8 cellular contexts compared by ENCODE assay signal in the genomic region with DNA sequence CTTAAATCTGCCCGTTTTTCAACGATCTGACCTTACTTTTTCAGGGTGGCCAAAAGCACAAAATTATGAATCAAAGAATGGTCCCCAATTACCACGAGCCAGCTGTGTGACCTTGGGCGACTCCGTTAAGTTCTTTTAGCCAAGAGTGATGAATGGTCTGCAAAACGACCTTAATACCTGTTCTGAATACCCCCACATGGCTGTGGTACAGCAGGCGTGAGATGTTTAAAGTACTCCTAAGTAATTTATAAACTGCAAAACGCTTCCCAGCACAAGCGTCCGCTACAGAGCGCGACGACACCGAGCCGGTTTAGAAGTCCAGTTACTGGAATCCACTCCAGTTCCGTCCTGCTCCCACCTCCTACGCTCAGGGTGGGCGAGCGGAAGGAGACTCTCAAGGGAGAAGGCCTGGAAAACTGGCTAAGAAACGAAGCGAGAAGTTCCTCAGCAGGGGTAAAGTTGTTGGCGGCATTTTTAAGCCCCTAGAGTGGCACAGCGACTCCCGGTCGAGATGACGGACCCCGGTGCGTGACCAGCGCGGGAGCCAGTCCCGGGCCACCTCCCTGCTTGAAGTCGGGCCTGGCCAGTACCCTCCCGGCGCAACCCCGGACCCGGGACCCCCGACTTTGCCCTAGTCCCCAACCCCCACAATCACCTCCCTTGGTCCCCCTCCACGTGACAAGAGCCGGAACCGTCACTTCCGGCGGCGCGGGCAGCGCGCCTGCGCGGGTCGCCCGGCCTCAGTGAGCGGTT. TPM values are rescaled to one million over a fixed set of nuclear protein-coding genes. Genes with fewer than 3 reads are reported as not detected.
A peak's percentile ranks its signal among the peaks of the same experiment; 100 is the strongest.
DNase-seq lines count a peak whose midpoint lies in the region; ATAC-seq, FAIRE-seq and TF ChIP-seq lines count a peak whose summit lies in the region.

No MANE protein-coding gene starts in this region.

- no peaks in the 10 kb centered on the region for H3K27me3 Mint-ChIP-seq in activated T-helper 1 cell treated with anti-CD3 and anti-CD28 coated beads, Interleukin-12 subunit alpha, Interleukin-12 subunit beta, Interleukin-2, Interleukin-4 antibody, amounts not matched to agents 30 ng/mL and 10 ng/mL and 1 ng/mL, durations not matched to agents 14 hours and 24 hours and 36 hours (ENCODE audit: insufficient read depth)
- H3K27me3 Mint-ChIP-seq in naive B cell: no peaks in the 10 kb centered on the region

- TF ChIP-seq CTCF in D721Med (IDR thresholded peaks at IDR 0.05; ENCODE audit: insufficient read depth, missing control alignments): no peak

- intact Hi-C loops in activated T-helper 1 cell treated with anti-CD3 and anti-CD28 coated beads, Interleukin-12 subunit alpha, Interleukin-12 subunit beta, Interleukin-2, Interleukin-4 antibody, amounts not matched to agents 30 ng/mL and 10 ng/mL and 1 ng/mL, durations not matched to agents 14 hours and 24 hours and 36 hours (cut with micrococcal nuclease): loop anchor here (1.0 to 10.0 kb wide), 12 partner anchors 55 to 1699 kb away; partner anchors contain the start of genes ANTXR2, CNOT6L, MRPL1 and PAQR3

- H3K36me3 Mint-ChIP-seq in activated T-helper 1 cell treated with anti-CD3 and anti-CD28 coated beads, Interleukin-12 subunit alpha, Interleukin-12 subunit beta, Interleukin-2, Interleukin-4 antibody, amounts not matched to agents 30 ng/mL and 10 ng/mL and 1 ng/mL, durations not matched to agents 14 hours and 24 hours and 36 hours (ENCODE audit: low read depth): peaks cover 3% of the 10 kb centered on the region
- no peaks in the 10 kb centered on the region for H3K36me3 Mint-ChIP-seq in naive B cell
- H3K36me3 Mint-ChIP-seq in stimulated activated effector memory CD8-positive, alpha-beta T cell treated with anti-CD3 and anti-CD28 coated beads, Interleukin-12 subunit alpha, Interleukin-12 subunit beta, amount 100 ng/mL, for 72 hours: peaks cover 15% of the 10 kb centered on the region

- H3K4me1 Mint-ChIP-seq in activated T-helper 1 cell treated with anti-CD3 and anti-CD28 coated beads, Interleukin-12 subunit alpha, Interleukin-12 subunit beta, Interleukin-2, Interleukin-4 antibody, amounts not matched to agents 30 ng/mL and 10 ng/mL and 1 ng/mL, durations not matched to agents 14 hours and 24 hours and 36 hours (ENCODE audit: low read depth): peaks cover 38% of the 10 kb centered on the region
- H3K4me1 Mint-ChIP-seq in naive B cell: peaks cover 9 to 17% (median 11%) of the 10 kb centered on the region in 3 donors
- H3K4me1 Mint-ChIP-seq in stimulated activated effector memory CD8-positive, alpha-beta T cell treated with anti-CD3 and anti-CD28 coated beads, Interleukin-12 subunit alpha, Interleukin-12 subunit beta, amount 100 ng/mL, for 72 hours: peaks cover 6% of the 10 kb centered on the region

- H3K4me3 Mint-ChIP-seq in activated T-helper 1 cell treated with anti-CD3 and anti-CD28 coated beads, Interleukin-12 subunit alpha, Interleukin-12 subunit beta, Interleukin-2, Interleukin-4 antibody, amounts not matched to agents 30 ng/mL and 10 ng/mL and 1 ng/mL, durations not matched to agents 14 hours and 24 hours and 36 hours: peak overlapping the region; percentile 95
- H3K4me3 Mint-ChIP-seq in naive B cell: peak overlapping the region in 6 of 8 donors; percentile 91 to 96 (median 96)
- peak overlapping the region; percentile 89 for H3K4me3 Mint-ChIP-seq in stimulated activated effector memory CD8-positive, alpha-beta T cell treated with anti-CD3 and anti-CD28 coated beads, Interleukin-12 subunit alpha, Interleukin-12 subunit beta, amount 100 ng/mL, for 72 hours

- peak; percentile 45 for DNase-seq in D721Med (ENCODE audit: insufficient read length, low spot score)
- peak; percentile 83 for DNase-seq in HT-29 (ENCODE audit: low spot score)
- peak; percentile 86 for DNase-seq in activated T-helper 1 cell treated with anti-CD3 and anti-CD28 coated beads, Interleukin-12 subunit alpha, Interleukin-12 subunit beta, Interleukin-2, Interleukin-4 antibody, amounts not matched to agents 30 ng/mL and 10 ng/mL and 1 ng/mL, durations not matched to agents 14 hours and 24 hours and 36 hours (ENCODE audit: low spot score)
- peak; percentile 81 for DNase-seq in fibroblast of gingiva (ENCODE audit: low read depth)
- peak; percentile 93 for DNase-seq in naive B cell
- peak in 1 of 2 donors; percentile 94 for DNase-seq in stimulated activated effector memory CD8-positive, alpha-beta T cell treated with anti-CD3 and anti-CD28 coated beads, Interleukin-12 subunit alpha, Interleukin-12 subunit beta, amount 100 ng/mL, for 72 hours (ENCODE audit: low spot score in 2 of 2)

- FAIRE-seq in D721Med (lab: Jason Lieb, UNC): no peak

- no peaks in the 10 kb centered on the region for H3K9me3 Mint-ChIP-seq in activated T-helper 1 cell treated with anti-CD3 and anti-CD28 coated beads, Interleukin-12 subunit alpha, Interleukin-12 subunit beta, Interleukin-2, Interleukin-4 antibody, amounts not matched to agents 30 ng/mL and 10 ng/mL and 1 ng/mL, durations not matched to agents 14 hours and 24 hours and 36 hours
- no peaks in the 10 kb centered on the region for H3K9me3 Mint-ChIP-seq in naive B cell
- H3K9me3 Mint-ChIP-seq in stimulated activated effector memory CD8-positive, alpha-beta T cell treated with anti-CD3 and anti-CD28 coated beads, Interleukin-12 subunit alpha, Interleukin-12 subunit beta, amount 100 ng/mL, for 72 hours: no peaks in the 10 kb centered on the region

- ATAC-seq in GM21360 (IDR thresholded peaks at IDR 0.05; ENCODE audit: unreplicated experiment) (peak; percentile 43), naive B cell (ENCODE audit: low read depth in 2 of 2) (peak; percentile 66 to 75)
- peak; percentile 79 for ATAC-seq in stimulated activated effector memory CD8-positive, alpha-beta T cell treated with anti-CD3 and anti-CD28 coated beads, Interleukin-12 subunit alpha, Interleukin-12 subunit beta, amount 100 ng/mL, for 72 hours

- H3K27ac Mint-ChIP-seq in activated T-helper 1 cell treated with anti-CD3 and anti-CD28 coated beads, Interleukin-12 subunit alpha, Interleukin-12 subunit beta, Interleukin-2, Interleukin-4 antibody, amounts not matched to agents 30 ng/mL and 10 ng/mL and 1 ng/mL, durations not matched to agents 14 hours and 24 hours and 36 hours: peak overlapping the region; percentile 96
- H3K27ac Mint-ChIP-seq in naive B cell: peak overlapping the region; percentile 96 to 99 (median 98)
- H3K27ac Mint-ChIP-seq in stimulated activated effector memory CD8-positive, alpha-beta T cell treated with anti-CD3 and anti-CD28 coated beads, Interleukin-12 subunit alpha, Interleukin-12 subunit beta, amount 100 ng/mL, for 72 hours: peak overlapping the region; percentile 91

TF ChIP-seq in PFSK-1, 5 proteins besides CTCF, POLR2A, EP300 and RAD21:
- TF ChIP-seq REST (IDR thresholded peaks at IDR 0.05; ENCODE audit: insufficient read depth in 1 of 2, low read depth in 2 of 2, low read length in 2 of 2) (no peak), TAF1 (IDR thresholded peaks at IDR 0.05; ENCODE audit: borderline replicate concordance, insufficient read depth, low read length) (peak; percentile 14; the same call in 1 of the 2 replicates), SIN3A (IDR thresholded peaks at IDR 0.05; ENCODE audit: borderline replicate concordance, insufficient read depth, low read length) (no peak), POLR2AphosphoS5 (IDR thresholded peaks at IDR 0.05; ENCODE audit: low read depth, low read length) (peak; percentile 56), FOXP2 (optimal IDR thresholded peaks at IDR 0.05; ENCODE audit: borderline replicate concordance, extremely low read depth, extremely low read length, insufficient read depth) (no peak)

RNA-seq across cellular contexts. Expression of gene BMP2K, which starts 0.7 kb away (rescaled TPM):
- 11.3 and 12.3 TPM in 2 replicates for total RNA-seq in HT-29 (2014; rRNA removed; shearing (Covaris generic))
- polyA plus RNA-seq in PFSK-1 (2012; ENCODE audit: insufficient read length, low read depth): 6.2 TPM
- total RNA-seq in activated T-helper 1 cell treated with anti-CD3 and anti-CD28 coated beads, Interleukin-12 subunit alpha, Interleukin-12 subunit beta, Interleukin-2, Interleukin-4 antibody, amounts not matched to agents 30 ng/mL and 10 ng/mL and 1 ng/mL, durations not matched to agents 14 hours and 24 hours and 36 hours: 21.9 and 23.5 TPM in 2 replicates
- polyA plus RNA-seq in naive B cell (ENCODE audit: low read depth in 6 of 6): 10 to 100 TPM in 5 of 6 donors, 1 to 10 TPM in 1; 7.1 to 35.4 (median 28.9) TPM
